Comparison of ENCODE assay signal across 1 cellular context in the genomic region with DNA sequence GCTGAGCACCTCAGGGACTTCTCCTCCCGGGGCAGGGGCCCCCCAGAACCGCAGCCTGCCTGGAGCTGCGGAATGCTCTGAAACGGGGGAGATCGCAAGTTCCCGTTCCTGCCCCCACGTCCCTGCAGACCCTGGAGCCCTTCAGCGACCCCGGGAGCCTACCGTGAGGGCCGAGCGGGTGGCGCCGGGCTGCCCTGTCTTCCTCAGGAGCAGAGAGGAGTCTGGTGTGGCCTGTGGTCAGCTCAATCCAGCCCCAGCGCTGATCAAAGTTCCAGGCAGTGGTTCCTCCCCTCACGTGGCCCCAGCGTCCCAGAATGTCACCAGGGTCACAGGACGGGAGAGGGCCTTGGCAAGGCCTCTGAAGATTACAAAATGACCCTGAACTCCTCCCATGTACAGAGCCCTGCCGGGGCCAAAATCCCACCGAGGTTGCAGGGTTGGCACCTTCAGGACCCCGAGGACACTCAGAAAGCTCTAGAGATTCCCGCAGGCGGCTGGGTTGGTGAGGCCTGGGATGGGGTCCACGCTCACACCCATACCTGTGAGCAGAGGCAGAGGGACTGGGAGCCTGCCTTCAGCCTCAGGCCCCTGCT.
TF ChIP-seq lines count a peak whose summit lies in the region.

A gene with protein sequence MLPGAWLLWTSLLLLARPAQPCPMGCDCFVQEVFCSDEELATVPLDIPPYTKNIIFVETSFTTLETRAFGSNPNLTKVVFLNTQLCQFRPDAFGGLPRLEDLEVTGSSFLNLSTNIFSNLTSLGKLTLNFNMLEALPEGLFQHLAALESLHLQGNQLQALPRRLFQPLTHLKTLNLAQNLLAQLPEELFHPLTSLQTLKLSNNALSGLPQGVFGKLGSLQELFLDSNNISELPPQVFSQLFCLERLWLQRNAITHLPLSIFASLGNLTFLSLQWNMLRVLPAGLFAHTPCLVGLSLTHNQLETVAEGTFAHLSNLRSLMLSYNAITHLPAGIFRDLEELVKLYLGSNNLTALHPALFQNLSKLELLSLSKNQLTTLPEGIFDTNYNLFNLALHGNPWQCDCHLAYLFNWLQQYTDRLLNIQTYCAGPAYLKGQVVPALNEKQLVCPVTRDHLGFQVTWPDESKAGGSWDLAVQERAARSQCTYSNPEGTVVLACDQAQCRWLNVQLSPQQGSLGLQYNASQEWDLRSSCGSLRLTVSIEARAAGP (minus strand): TSS at position 249 of the 593 bp plus-strand sequence. CDS start 8,626 bp downstream, outside the sequence.

TF ChIP-seq in HepG2, 621 proteins besides CTCF, POLR2A, EP300 and RAD21 (continued from another document and continues in another):
- TF ChIP-seq, protein P1, sequence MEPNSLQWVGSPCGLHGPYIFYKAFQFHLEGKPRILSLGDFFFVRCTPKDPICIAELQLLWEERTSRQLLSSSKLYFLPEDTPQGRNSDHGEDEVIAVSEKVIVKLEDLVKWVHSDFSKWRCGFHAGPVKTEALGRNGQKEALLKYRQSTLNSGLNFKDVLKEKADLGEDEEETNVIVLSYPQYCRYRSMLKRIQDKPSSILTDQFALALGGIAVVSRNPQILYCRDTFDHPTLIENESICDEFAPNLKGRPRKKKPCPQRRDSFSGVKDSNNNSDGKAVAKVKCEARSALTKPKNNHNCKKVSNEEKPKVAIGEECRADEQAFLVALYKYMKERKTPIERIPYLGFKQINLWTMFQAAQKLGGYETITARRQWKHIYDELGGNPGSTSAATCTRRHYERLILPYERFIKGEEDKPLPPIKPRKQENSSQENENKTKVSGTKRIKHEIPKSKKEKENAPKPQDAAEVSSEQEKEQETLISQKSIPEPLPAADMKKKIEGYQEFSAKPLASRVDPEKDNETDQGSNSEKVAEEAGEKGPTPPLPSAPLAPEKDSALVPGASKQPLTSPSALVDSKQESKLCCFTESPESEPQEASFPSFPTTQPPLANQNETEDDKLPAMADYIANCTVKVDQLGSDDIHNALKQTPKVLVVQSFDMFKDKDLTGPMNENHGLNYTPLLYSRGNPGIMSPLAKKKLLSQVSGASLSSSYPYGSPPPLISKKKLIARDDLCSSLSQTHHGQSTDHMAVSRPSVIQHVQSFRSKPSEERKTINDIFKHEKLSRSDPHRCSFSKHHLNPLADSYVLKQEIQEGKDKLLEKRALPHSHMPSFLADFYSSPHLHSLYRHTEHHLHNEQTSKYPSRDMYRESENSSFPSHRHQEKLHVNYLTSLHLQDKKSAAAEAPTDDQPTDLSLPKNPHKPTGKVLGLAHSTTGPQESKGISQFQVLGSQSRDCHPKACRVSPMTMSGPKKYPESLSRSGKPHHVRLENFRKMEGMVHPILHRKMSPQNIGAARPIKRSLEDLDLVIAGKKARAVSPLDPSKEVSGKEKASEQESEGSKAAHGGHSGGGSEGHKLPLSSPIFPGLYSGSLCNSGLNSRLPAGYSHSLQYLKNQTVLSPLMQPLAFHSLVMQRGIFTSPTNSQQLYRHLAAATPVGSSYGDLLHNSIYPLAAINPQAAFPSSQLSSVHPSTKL (CRISPR knock-in tag; IDR thresholded peaks at IDR 0.05), result peak; percentile 73
- TF ChIP-seq ATF7 (IDR thresholded peaks at IDR 0.05) (no peak), ATF7 (CRISPR knock-in tag; IDR thresholded peaks at IDR 0.05) (0 out of 2 replicates have a peak, but pooled peaks have one; percentile 22), TBX3 (IDR thresholded peaks at IDR 0.05; ENCODE audit: borderline replicate concordance) (0 out of 2 replicates have a peak, but pooled peaks have one; percentile 20), ZGPAT (CRISPR knock-in tag; IDR thresholded peaks at IDR 0.05) (peak; percentile 62; the same call in 1 of the 2 replicates), ZNF333 (CRISPR knock-in tag; IDR thresholded peaks at IDR 0.05; ENCODE audit: borderline replicate concordance) (0 out of 2 replicates have a peak, but pooled peaks have one; percentile 23), ZNF782 (CRISPR knock-in tag; IDR thresholded peaks at IDR 0.05; ENCODE audit: borderline replicate concordance) (peak; percentile 43; the same call in 1 of the 2 replicates), ZMAT3 (CRISPR knock-in tag; conservative IDR thresholded peaks at IDR 0.05) (no peak), ZNF724P (CRISPR knock-in tag; IDR thresholded peaks at IDR 0.05; ENCODE audit: borderline replicate concordance) (0 out of 2 replicates have a peak, but pooled peaks have one; percentile 42), RBAK (CRISPR knock-in tag; IDR thresholded peaks at IDR 0.05) (peak; percentile 59; the same call in 1 of the 2 replicates), JUND (CRISPR knock-in tag; IDR thresholded peaks at IDR 0.05) (no peak), ZNF460 (CRISPR knock-in tag; IDR thresholded peaks at IDR 0.05; ENCODE audit: borderline replicate concordance) (no peak), MED1 (CRISPR knock-in tag; IDR thresholded peaks at IDR 0.05) (peak; percentile 79), ARID2 (CRISPR knock-in tag; IDR thresholded peaks at IDR 0.05; ENCODE audit: borderline replicate concordance) (no peak), PHF8 (CRISPR knock-in tag; IDR thresholded peaks at IDR 0.05) (peak; percentile 83), ZNF143 (CRISPR knock-in tag; IDR thresholded peaks at IDR 0.05) (peak; percentile 18; the same call in 1 of the 2 replicates), NFIC (IDR thresholded peaks at IDR 0.05; ENCODE audit: low read length) (no peak), FOXP4 (CRISPR knock-in tag; IDR thresholded peaks at IDR 0.05) (peak; percentile 70), NFKB2 (CRISPR knock-in tag; IDR thresholded peaks at IDR 0.05; ENCODE audit: borderline replicate concordance) (peak; percentile 69; the same call in 1 of the 2 replicates)
- TF ChIP-seq, protein P2, sequence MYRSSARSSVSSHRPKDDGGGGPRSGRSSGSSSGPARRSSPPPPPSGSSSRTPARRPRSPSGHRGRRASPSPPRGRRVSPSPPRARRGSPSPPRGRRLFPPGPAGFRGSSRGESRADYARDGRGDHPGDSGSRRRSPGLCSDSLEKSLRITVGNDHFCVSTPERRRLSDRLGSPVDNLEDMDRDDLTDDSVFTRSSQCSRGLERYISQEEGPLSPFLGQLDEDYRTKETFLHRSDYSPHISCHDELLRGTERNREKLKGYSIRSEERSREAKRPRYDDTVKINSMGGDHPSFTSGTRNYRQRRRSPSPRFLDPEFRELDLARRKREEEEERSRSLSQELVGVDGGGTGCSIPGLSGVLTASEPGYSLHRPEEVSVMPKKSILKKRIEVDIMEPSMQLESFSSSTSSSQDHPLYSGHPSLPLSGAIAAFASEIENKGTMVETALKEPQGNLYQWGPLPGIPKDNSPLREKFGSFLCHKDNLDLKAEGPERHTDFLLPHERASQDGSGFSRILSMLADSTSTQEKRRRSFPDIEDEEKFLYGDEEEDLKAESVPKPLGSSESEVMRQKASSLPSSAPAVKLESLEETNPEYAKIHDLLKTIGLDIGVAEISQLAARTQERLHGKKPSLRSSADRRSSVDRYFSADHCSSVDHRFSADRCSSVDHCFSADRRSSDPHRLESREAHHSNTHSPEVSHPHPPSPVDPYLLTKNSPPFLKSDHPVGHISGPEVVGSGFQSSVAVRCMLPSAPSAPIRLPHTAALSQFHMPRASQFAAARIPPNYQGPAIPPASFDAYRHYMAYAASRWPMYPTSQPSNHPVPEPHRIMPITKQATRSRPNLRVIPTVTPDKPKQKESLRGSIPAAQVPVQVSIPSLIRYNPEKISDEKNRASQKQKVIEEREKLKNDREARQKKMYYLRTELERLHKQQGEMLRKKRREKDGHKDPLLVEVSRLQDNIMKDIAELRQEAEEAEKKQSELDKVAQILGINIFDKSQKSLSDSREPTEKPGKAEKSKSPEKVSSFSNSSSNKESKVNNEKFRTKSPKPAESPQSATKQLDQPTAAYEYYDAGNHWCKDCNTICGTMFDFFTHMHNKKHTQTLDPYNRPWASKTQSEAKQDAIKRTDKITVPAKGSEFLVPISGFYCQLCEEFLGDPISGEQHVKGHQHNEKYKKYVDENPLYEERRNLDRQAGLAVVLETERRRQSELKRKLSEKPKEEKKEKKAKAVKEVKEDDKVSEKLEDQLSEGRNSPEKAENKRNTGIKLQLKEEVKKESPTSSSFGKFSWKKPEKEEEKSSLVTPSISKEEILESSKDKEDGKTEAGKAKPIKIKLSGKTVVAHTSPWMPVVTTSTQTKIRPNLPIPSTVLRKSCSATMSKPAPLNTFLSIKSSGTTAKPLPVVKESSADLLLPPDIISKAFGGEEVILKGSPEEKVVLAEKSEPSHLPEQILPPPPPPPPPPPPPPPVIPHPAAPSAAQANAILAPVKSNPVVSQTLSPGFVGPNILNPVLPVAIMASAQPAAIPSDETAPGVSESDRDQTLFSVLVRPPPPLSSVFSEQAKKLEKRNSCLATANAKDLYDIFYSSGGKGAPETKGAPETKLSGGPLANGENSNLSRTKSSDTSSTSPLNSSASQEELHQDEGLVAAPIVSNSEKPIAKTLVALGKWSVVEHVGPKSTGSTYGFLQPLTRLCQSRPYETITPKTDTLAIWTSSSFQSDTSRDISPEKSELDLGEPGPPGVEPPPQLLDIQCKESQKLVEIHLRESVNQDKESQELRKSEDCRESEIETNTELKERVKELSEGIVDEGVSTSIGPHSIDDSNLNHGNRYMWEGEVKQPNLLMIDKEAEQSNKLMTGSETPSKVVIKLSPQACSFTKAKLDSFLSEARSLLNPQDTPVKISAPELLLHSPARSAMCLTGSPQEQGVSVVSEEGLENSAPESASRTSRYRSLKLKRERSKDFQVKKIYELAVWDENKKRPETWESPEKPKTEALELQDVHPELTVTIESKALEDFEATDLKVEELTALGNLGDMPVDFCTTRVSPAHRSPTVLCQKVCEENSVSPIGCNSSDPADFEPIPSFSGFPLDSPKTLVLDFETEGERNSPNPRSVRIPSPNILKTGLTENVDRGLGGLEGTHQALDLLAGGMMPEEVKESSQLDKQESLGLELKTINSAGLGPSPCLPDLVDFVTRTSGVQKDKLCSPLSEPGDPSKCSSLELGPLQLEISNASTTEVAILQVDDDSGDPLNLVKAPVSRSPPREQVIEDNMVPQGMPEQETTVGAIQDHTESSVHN (CRISPR knock-in tag; IDR thresholded peaks at IDR 0.05), result peak; percentile 61; the same call in 1 of the 2 replicates
- TF ChIP-seq, protein P3, sequence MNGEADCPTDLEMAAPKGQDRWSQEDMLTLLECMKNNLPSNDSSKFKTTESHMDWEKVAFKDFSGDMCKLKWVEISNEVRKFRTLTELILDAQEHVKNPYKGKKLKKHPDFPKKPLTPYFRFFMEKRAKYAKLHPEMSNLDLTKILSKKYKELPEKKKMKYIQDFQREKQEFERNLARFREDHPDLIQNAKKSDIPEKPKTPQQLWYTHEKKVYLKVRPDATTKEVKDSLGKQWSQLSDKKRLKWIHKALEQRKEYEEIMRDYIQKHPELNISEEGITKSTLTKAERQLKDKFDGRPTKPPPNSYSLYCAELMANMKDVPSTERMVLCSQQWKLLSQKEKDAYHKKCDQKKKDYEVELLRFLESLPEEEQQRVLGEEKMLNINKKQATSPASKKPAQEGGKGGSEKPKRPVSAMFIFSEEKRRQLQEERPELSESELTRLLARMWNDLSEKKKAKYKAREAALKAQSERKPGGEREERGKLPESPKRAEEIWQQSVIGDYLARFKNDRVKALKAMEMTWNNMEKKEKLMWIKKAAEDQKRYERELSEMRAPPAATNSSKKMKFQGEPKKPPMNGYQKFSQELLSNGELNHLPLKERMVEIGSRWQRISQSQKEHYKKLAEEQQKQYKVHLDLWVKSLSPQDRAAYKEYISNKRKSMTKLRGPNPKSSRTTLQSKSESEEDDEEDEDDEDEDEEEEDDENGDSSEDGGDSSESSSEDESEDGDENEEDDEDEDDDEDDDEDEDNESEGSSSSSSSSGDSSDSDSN (CRISPR knock-in tag; IDR thresholded peaks at IDR 0.05), result peak; percentile 85
- TF ChIP-seq, protein P4, sequence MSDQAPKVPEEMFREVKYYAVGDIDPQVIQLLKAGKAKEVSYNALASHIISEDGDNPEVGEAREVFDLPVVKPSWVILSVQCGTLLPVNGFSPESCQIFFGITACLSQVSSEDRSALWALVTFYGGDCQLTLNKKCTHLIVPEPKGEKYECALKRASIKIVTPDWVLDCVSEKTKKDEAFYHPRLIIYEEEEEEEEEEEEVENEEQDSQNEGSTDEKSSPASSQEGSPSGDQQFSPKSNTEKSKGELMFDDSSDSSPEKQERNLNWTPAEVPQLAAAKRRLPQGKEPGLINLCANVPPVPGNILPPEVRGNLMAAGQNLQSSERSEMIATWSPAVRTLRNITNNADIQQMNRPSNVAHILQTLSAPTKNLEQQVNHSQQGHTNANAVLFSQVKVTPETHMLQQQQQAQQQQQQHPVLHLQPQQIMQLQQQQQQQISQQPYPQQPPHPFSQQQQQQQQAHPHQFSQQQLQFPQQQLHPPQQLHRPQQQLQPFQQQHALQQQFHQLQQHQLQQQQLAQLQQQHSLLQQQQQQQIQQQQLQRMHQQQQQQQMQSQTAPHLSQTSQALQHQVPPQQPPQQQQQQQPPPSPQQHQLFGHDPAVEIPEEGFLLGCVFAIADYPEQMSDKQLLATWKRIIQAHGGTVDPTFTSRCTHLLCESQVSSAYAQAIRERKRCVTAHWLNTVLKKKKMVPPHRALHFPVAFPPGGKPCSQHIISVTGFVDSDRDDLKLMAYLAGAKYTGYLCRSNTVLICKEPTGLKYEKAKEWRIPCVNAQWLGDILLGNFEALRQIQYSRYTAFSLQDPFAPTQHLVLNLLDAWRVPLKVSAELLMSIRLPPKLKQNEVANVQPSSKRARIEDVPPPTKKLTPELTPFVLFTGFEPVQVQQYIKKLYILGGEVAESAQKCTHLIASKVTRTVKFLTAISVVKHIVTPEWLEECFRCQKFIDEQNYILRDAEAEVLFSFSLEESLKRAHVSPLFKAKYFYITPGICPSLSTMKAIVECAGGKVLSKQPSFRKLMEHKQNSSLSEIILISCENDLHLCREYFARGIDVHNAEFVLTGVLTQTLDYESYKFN (CRISPR knock-in tag; conservative IDR thresholded peaks at IDR 0.05), result peak; percentile 77
